12 cellular contexts compared by ENCODE assay signal in genomic region chr16:23466162-23466885, GRCh38. TPM values are rescaled to one million over a fixed set of nuclear protein-coding genes. Genes with fewer than 3 reads are reported as not detected.
DNase-seq lines count a peak whose midpoint lies in the region; ATAC-seq lines count a peak whose summit lies in the region.
"Had no signal": no experiment of that assay in that cellular context is flagged by ENCODE, and none has a peak within 500 bp of the region (broad histone marks: within the 10 kb centered on the region; RNA-seq: fewer than 3 reads in every experiment).

No MANE protein-coding gene starts in this region.

- H3K27me3 Mint-ChIP-seq in CD4-positive, alpha-beta memory T cell = no peaks in the 10 kb centered on the region

- POLR2A ChIA-PET in CD4-positive, alpha-beta memory T cell (lab: Charles Lee; ENCODE audit: partially characterized antibody) = no interaction called here

- no peaks in the 10 kb centered on the region for H3K9me3 Mint-ChIP-seq in CD4-positive, alpha-beta memory T cell
- H3K9me3 Mint-ChIP-seq: endodermal cell had no signal

- no peaks in the 10 kb centered on the region for H3K27me3 ChIP-seq in CD4-positive, alpha-beta memory T cell (ENCODE audit: insufficient read depth, low read length)

- ATAC-seq in GM21423 (IDR thresholded peaks at IDR 0.05; ENCODE audit: unreplicated experiment) = no peak

- peak; percentile 47 for DNase-seq in AG20443 (ENCODE audit: low spot score)
- peak; percentile 95 for DNase-seq in HCEC 1CT
- DNase-seq in amniotic stem cell (lab: John Stamatoyannopoulos, UW) = peak; percentile 30
- peak; percentile 91 for DNase-seq in kidney tubule cell (ENCODE audit: low spot score)
- DNase-seq in NCI-H1930 (lab: John Stamatoyannopoulos, UW) = no peak
- DNase-seq in activated T-cell treated with anti-CD3 and anti-CD28 coated beads, Interleukin-2, amount 50 U/mL, for 1 hour = no peak
- no peak for DNase-seq in CD4-positive, alpha-beta memory T cell
- DNase-seq: activated CD4-positive, alpha-beta T cell treated with anti-CD3 and anti-CD28 coated beads, Interleukin-2, amount 50 U/mL, for 1 hour; activated naive CD4-positive, alpha-beta T cell treated with Interleukin-2 at 50 U/mL for 16 hours; endodermal cell; KG1 had no signal

- H3K4me1 ChIP-seq in CD4-positive, alpha-beta memory T cell (ENCODE audit: insufficient read depth, low read length) = no peaks in the 10 kb centered on the region

- H3K4me3 ChIP-seq in CD4-positive, alpha-beta memory T cell (ENCODE audit: low read length in 2 of 2) = no peak overlapping the region

- peak overlapping the region in 1 of 7 donors; percentile 8 for H3K27ac Mint-ChIP-seq in CD4-positive, alpha-beta memory T cell

- H3K4me1 Mint-ChIP-seq in CD4-positive, alpha-beta memory T cell = peaks cover 0 to 2% (median 0%) of the 10 kb centered on the region in 4 donors
- H3K4me1 Mint-ChIP-seq: endodermal cell had no signal

- H3K36me3 ChIP-seq in CD4-positive, alpha-beta memory T cell (ENCODE audit: insufficient read depth, low read length) = peaks cover 33% of the 10 kb centered on the region

- intact Hi-C loops in CD4-positive, alpha-beta memory T cell (cut with micrococcal nuclease) = no loop called here

- no peaks in the 10 kb centered on the region for H3K9me3 ChIP-seq in CD4-positive, alpha-beta memory T cell (ENCODE audit: control insufficient read depth in 1 of 2, low read length in 2 of 2)

- no peak overlapping the region for H3K4me3 Mint-ChIP-seq in CD4-positive, alpha-beta memory T cell
- H3K4me3 Mint-ChIP-seq: endodermal cell had no signal

- H3K27ac ChIP-seq in CD4-positive, alpha-beta memory T cell (ENCODE audit: low read depth, low read length) = no peak overlapping the region

- H3K36me3 Mint-ChIP-seq in CD4-positive, alpha-beta memory T cell = peaks cover 40 to 56% of the 10 kb centered on the region in 2 donors

- CTCF ChIA-PET in CD4-positive, alpha-beta memory T cell (lab: Charles Lee; ENCODE audit: partially characterized antibody) = interaction anchor here (1.6 kb wide), 1 partner anchor 13 kb away, joined by 3 read pairs; the partner anchor contains the start of gene COG7

RNA-seq across cellular contexts. Expression of gene COG7, which starts 13.3 kb away (rescaled TPM):
- 10 to 100 TPM; 19.7 to 24.7 TPM for total RNA-seq in CD4-positive, alpha-beta memory T cell
- 10 to 100 TPM; 11.4 to 13.0 TPM for polyA plus RNA-seq in CD4-positive, alpha-beta memory T cell

RNA-seq across cellular contexts. Expression of gene GGA2, which starts 44.0 kb away (rescaled TPM):
- 100 to 1,000 TPM; 114 to 118 TPM for total RNA-seq in CD4-positive, alpha-beta memory T cell
- 10 to 100 TPM; 49.2 to 49.6 TPM for polyA plus RNA-seq in CD4-positive, alpha-beta memory T cell

Comparison
In these comparisons a context has a peak if more than half of its experiments do, and no peak if none do; other contexts are left out.
1. DNase-seq: peak in AG20443 (single experiment), HCEC 1CT (single experiment), amniotic stem cell (single experiment) and kidney tubule cell (single experiment); none in NCI-H1930 (0 of 2), activated T-cell treated with anti-CD3 and anti-CD28 coated beads, Interleukin-2, amount 50 U/mL, for 1 hour (single experiment) and CD4-positive, alpha-beta memory T cell (0 of 5).